Comparison of ENCODE assay signal across 15 cellular contexts in the genomic region with DNA sequence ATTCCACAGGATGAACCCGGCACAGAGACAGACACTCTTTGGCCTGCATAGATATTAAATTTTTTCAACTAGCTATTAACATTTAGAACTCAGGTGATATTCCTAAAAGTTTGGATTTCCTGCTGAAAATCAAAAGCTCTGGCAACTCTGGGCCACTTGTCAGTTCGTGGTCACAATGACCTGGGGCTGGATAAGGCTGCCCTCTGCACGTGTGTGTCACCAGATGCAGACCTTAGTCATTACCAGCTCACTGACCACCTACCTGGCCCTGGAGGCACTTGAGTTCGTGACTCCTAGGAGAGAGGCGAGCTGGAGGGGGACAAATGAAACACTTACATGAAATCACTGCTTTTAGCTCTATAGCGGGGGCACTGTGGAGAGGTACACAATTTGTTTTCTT.
DNase-seq lines count a peak whose midpoint lies in the region; ATAC-seq, FAIRE-seq and TF ChIP-seq lines count a peak whose summit lies in the region.
"Had no signal": no experiment of that assay in that cellular context is flagged by ENCODE, and none has a peak within 500 bp of the region (broad histone marks: within the 10 kb centered on the region; RNA-seq: fewer than 3 reads in every experiment).

No MANE protein-coding gene starts in this region.

- in situ Hi-C loops in HepG2 (cut with HindIII; ENCODE audit: extremely low pct_ligation_motif_present, low pct_unique_long_range_greater_than_20kb): no loop called here

- no peak for ATAC-seq in SK-N-SH treated with all-trans-retinoic acid at 6 μM for 48 hours
- ATAC-seq in HepG2: no peak
- ATAC-seq in HG03196 (IDR thresholded peaks at IDR 0.05; ENCODE audit: unreplicated experiment): no peak
- no peak for ATAC-seq in GM21390 (IDR thresholded peaks at IDR 0.05; ENCODE audit: unreplicated experiment)

- no peaks in the 10 kb centered on the region for H3K9me3 ChIP-seq in SK-N-SH
- no peaks in the 10 kb centered on the region for H3K9me3 ChIP-seq in HepG2 (ENCODE audit: low read length)
- H3K9me3 ChIP-seq: transverse colon had no signal

- H3K9me2 ChIP-seq in SK-N-SH: no peaks in the 10 kb centered on the region

- TF ChIP-seq EP300 in SK-N-SH (IDR thresholded peaks at IDR 0.05; ENCODE audit: borderline replicate concordance in 1 of 2, low read depth in 1 of 2, low read length in 1 of 2) (no peak), HepG2 (IDR thresholded peaks at IDR 0.05; ENCODE audit: low read depth in 2 of 2, low read length in 2 of 2) (no peak), HepG2 (CRISPR knock-in tag; IDR thresholded peaks at IDR 0.05; ENCODE audit: borderline replicate concordance) (no peak)

- 62% methylated on average over 6 of the region's 6 CpGs for WGBS in SK-N-SH (ENCODE audit: low lambda C conversion rate)
- WGBS in HepG2 (ENCODE audit: low lambda C conversion rate): 72% methylated on average over 6 of the region's 6 CpGs

- H3K9ac ChIP-seq in SK-N-SH: no peak overlapping the region
- H3K9ac ChIP-seq in HepG2 (ENCODE audit: insufficient read depth, low read depth, low read length): no peak overlapping the region

- peaks cover 0 to 14% of the 10 kb centered on the region in 2 experiments; a peak in 1 of 4 replicates for H3K4me1 ChIP-seq in SK-N-SH (ENCODE audit: control insufficient read depth in 1 of 2, insufficient read depth in 2 of 2, low read depth in 1 of 2, low read length in 1 of 2)
- H3K4me1 ChIP-seq in HepG2 (ENCODE audit: insufficient read depth, low read length): peaks cover 93% of the 10 kb centered on the region

- H3K27ac ChIP-seq in SK-N-SH (ENCODE audit: low read depth in 2 of 2, low read length in 1 of 2) (no peak overlapping the region), angular gyrus (ENCODE audit: low read depth, low read length) (peak overlapping the region; percentile 95), HepG2 (ENCODE audit: extremely low read length, insufficient read depth, low read length) (no peak overlapping the region), temporal lobe (ENCODE audit: low read depth, low read length) (peak overlapping the region; percentile 94)
- H3K27ac ChIP-seq: brain microvascular endothelial cell, HL-60, transverse colon had no signal

- peak; percentile 54 for DNase-seq in SK-N-SH
- no peak for DNase-seq in HepG2 (ENCODE audit: low spot score)
- no peak for DNase-seq in RPMI8226
- DNase-seq: activated CD4-positive, alpha-beta memory T cell treated with anti-CD3 and anti-CD28 coated beads, Interleukin-2, amount 10 ng/mL, durations not matched to agents 7 days and 5 days; brain microvascular endothelial cell; DMS 273 treated with DMSO at 0.1 percent for 48 hours; NCI-H446; nucleus accumbens; transverse colon had no signal

- H3K4me2 ChIP-seq in SK-N-SH: no peak overlapping the region
- H3K4me2 ChIP-seq in HepG2 (ENCODE audit: low read depth, low read length): no peak overlapping the region

- H3K27me3 ChIP-seq in SK-N-SH (ENCODE audit: insufficient read depth): no peaks in the 10 kb centered on the region
- no peaks in the 10 kb centered on the region for H3K27me3 ChIP-seq in HepG2 (ENCODE audit: control insufficient read depth in 1 of 2, insufficient read depth in 2 of 2, low read length in 2 of 2)
- H3K27me3 ChIP-seq: brain microvascular endothelial cell, transverse colon had no signal

- no peaks in the 10 kb centered on the region for H3F3A ChIP-seq in SK-N-SH (replicated peaks; ENCODE audit: insufficient read depth)

- CTCF ChIA-PET in SK-N-SH (lab: Yijun Ruan, JAX) (interaction anchor here (0.9 to 3.8 kb wide), 7 partner anchors 9 to 359 kb away, joined by 3 to 27 read pairs (median 4); no protein-coding TSS in a partner anchor), HepG2 (lab: Yijun Ruan, JAX; ENCODE audit: low intra/inter-chr PET ratio, low total read pairs) (no interaction called here)

- POLR2A ChIA-PET in SK-N-SH (lab: Yijun Ruan, JAX) (interaction anchor here (1.1 to 1.7 kb wide), 2 partner anchors 14 to 341 kb away, joined by 3 to 6 read pairs; no protein-coding TSS in a partner anchor), HepG2 (lab: Yijun Ruan, JAX) (interaction anchor here (0.6 to 2.2 kb wide), 2 partner anchors 9 to 1251 kb away, joined by 3 to 7 read pairs; no protein-coding TSS in a partner anchor)

- no peak for TF ChIP-seq RAD21 in SK-N-SH (IDR thresholded peaks at IDR 0.05; ENCODE audit: low read length)
- TF ChIP-seq RAD21 in HepG2 (CRISPR knock-in tag; IDR thresholded peaks at IDR 0.05): no peak

- no peak for TF ChIP-seq CTCF in SK-N-SH (IDR thresholded peaks at IDR 0.05)
- no peak for TF ChIP-seq CTCF in HepG2 (CRISPR knock-in tag; IDR thresholded peaks at IDR 0.05)

- no peak overlapping the region for H2AFZ ChIP-seq in SK-N-SH (ENCODE audit: low read depth)
- no peak overlapping the region for H2AFZ ChIP-seq in HepG2 (ENCODE audit: low read length)

- intact Hi-C loops in HepG2 (cut with micrococcal nuclease; ENCODE audit: unreplicated experiment): loop anchor here (10.0 kb wide), 1 partner anchor 93 kb away; no protein-coding TSS in a partner anchor

- peaks cover 26% of the 10 kb centered on the region; the same call in 1 of the 2 replicates for H3K79me2 ChIP-seq in SK-N-SH (ENCODE audit: insufficient read depth)
- peaks cover 9% of the 10 kb centered on the region for H3K79me2 ChIP-seq in HepG2 (ENCODE audit: insufficient read depth, low read length)

- BruUV-seq in HepG2 (replicated peaks; lab: Mats Ljungman, UMichigan): no TSS peak

- peaks cover 46% of the 10 kb centered on the region for H4K20me1 ChIP-seq in SK-N-SH (ENCODE audit: insufficient read depth)
- H4K20me1 ChIP-seq in HepG2 (ENCODE audit: insufficient read depth, low read length): no peaks in the 10 kb centered on the region

- no peak for TF ChIP-seq POLR2A in HepG2 (IDR thresholded peaks at IDR 0.05; ENCODE audit: insufficient read depth in 1 of 2, low read depth in 2 of 2, low read length in 2 of 2)

- H3K4me3 ChIP-seq in SK-N-SH (ENCODE audit: low read depth in 2 of 2, low read length in 1 of 2) (no peak overlapping the region), HepG2 (replicated peaks in 1 of 3; ENCODE audit: insufficient read depth in 1 of 3, low read depth in 2 of 3, low read length in 3 of 3) (no peak overlapping the region)
- H3K4me3 ChIP-seq: transverse colon had no signal

- no peak for FAIRE-seq in HepG2 (lab: Jason Lieb, UNC)

- H3K36me3 ChIP-seq in SK-N-SH (replicated peaks in 1 of 2; ENCODE audit: control insufficient read depth in 1 of 2, insufficient read depth in 2 of 2, low read length in 1 of 2) (peaks cover 6 to 7% of the 10 kb centered on the region in 2 experiments), HepG2 (replicated peaks in 1 of 2; ENCODE audit: control insufficient read depth in 1 of 2, insufficient read depth in 2 of 2, low read length in 2 of 2) (peaks cover 7 to 39% of the 10 kb centered on the region in 2 experiments; a peak in 4 of 5 replicates)
- H3K36me3 ChIP-seq: brain microvascular endothelial cell, transverse colon had no signal

TF ChIP-seq in SK-N-SH, 30 proteins besides CTCF, POLR2A, EP300 and RAD21:
- TF ChIP-seq MXI1 (IDR thresholded peaks at IDR 0.05; ENCODE audit: low read depth, low read length): 0 out of 2 replicates have a peak, but pooled peaks have one; percentile 28
- TF ChIP-seq JUND (IDR thresholded peaks at IDR 0.05): no peak
TF ChIP-seq in SK-N-SH: peak in this region for 1.

TF ChIP-seq in SK-N-SH treated with all-trans-retinoic acid at 6 μM for 48 hours, 23 proteins besides CTCF, POLR2A, EP300 and RAD21:
- no peak for TF ChIP-seq TCF4 (CRISPR knock-in tag; IDR thresholded peaks at IDR 0.05; ENCODE audit: borderline replicate concordance)

TF ChIP-seq in HepG2, 621 proteins besides CTCF, POLR2A, EP300 and RAD21:
- TF ChIP-seq TBP (CRISPR knock-in tag; IDR thresholded peaks at IDR 0.05) (no peak), BHLHE40 (IDR thresholded peaks at IDR 0.05; ENCODE audit: low read length) (peak; percentile 43; the same call in 1 of the 2 replicates), ZSCAN22 (CRISPR knock-in tag; IDR thresholded peaks at IDR 0.05) (no peak)
TF ChIP-seq in HepG2: peak in this region for 1.

Comparison
In these comparisons a context has a peak if more than half of its experiments do, and no peak if none do; other contexts are left out.
1. H3K27ac ChIP-seq: peak in angular gyrus (single experiment) and temporal lobe (single experiment); none in SK-N-SH (0 of 2) and HepG2 (single experiment).